ENCODE assay signal across 22 cellular contexts in genomic region chr2:200422071-200422470, GRCh38.
A peak's percentile ranks its signal among the peaks of the same experiment; 100 is the strongest.
DNase-seq lines count a peak whose midpoint lies in the region; ATAC-seq and TF ChIP-seq lines count a peak whose summit lies in the region.
"Had no signal": no experiment of that assay in that cellular context is flagged by ENCODE, and none has a peak within 500 bp of the region (broad histone marks: within the 10 kb centered on the region; RNA-seq: fewer than 3 reads in every experiment).

No MANE protein-coding gene starts in this region.

- no peak overlapping the region for H3K4me3 Mint-ChIP-seq in HFFc6
- H3K4me3 Mint-ChIP-seq: B cell; CD8-positive, alpha-beta memory T cell; T-cell had no signal

- peak overlapping the region; percentile 73 for H3K27ac Mint-ChIP-seq in HFFc6
- H3K27ac Mint-ChIP-seq: B cell, T-cell had no signal

- H3K36me3 ChIP-seq in Panc1 (ENCODE audit: control insufficient read depth, insufficient read depth, low read length) (peaks cover 57% of the 10 kb centered on the region), psoas muscle (ENCODE audit: insufficient read depth in 1 of 2, low read depth in 1 of 2) (peaks cover 12 to 69% of the 10 kb centered on the region in 2 donors)
- H3K36me3 ChIP-seq: HAP-1 had no signal

- H3K4me3 ChIP-seq in Panc1 (ENCODE audit: low read depth in 2 of 2, low read length in 2 of 2), result no peak overlapping the region
- no peak overlapping the region for H3K4me3 ChIP-seq in psoas muscle
- H3K4me3 ChIP-seq: HAP-1, SJCRH30 had no signal

- no peaks in the 10 kb centered on the region; the same call in 1 of the 2 replicates for H3K27me3 Mint-ChIP-seq in HFFc6 (ENCODE audit: insufficient read depth)
- H3K27me3 Mint-ChIP-seq: CD8-positive, alpha-beta memory T cell; T-cell had no signal

- H3K27me3 ChIP-seq in Panc1 (ENCODE audit: control insufficient read depth, insufficient read depth, low read length) (no peaks in the 10 kb centered on the region), psoas muscle (ENCODE audit: insufficient read depth in 3 of 3, low read length in 2 of 3) (no peaks in the 10 kb centered on the region)
- H3K27me3 ChIP-seq: SJCRH30 had no signal

- H3K36me3 Mint-ChIP-seq in HFFc6 (ENCODE audit: low read depth), result peaks cover 58% of the 10 kb centered on the region

- POLR2A ChIA-PET in Panc1 (lab: Charles Lee), result no interaction called here

- no TSS peak for BruUV-seq in Panc1 (replicated peaks; lab: Mats Ljungman, UMichigan)

- H3K4me1 Mint-ChIP-seq in HFFc6 (ENCODE audit: low read depth), result peaks cover 44% of the 10 kb centered on the region
- H3K4me1 Mint-ChIP-seq: B cell had no signal

- WGBS in psoas muscle, 3 donors, result 95 to 99% (median 98%) methylated on average over 2 of the region's 2 CpGs

- H3K27ac ChIP-seq in Panc1 (ENCODE audit: low read length), result peak overlapping the region; percentile 37; the same call in 1 of the 2 replicates
- H3K27ac ChIP-seq in psoas muscle, result no peak overlapping the region
- H3K27ac ChIP-seq: C4-2B, SJCRH30 had no signal

- DNase-seq in ELR (ENCODE audit: low read depth), result peak; percentile 51
- no peak for DNase-seq in HFFc6
- DNase-seq in Panc1 (ENCODE audit: low read depth, low spot score), result no peak
- DNase-seq in kidney tubule cell (ENCODE audit: low spot score), result peak; percentile 62
- no peak for DNase-seq in NCI-H2107 (lab: John Stamatoyannopoulos, UW)
- DNase-seq in psoas muscle, result no peak
- DNase-seq: CD8-positive, alpha-beta memory T cell; DMS 273 treated with DMSO at 0.1 percent for 48 hours; DMS79; GOT3; Karpas-422; MV-4-11; NCI-H2029; NCI-H446 treated with DMSO at 0.1 percent for 48 hours; NCI-H526; NCI-H82; SJCRH30; T-cell had no signal

- CTCF ChIA-PET in Panc1 (lab: Charles Lee), result interaction anchor here (0.7 kb wide), 1 partner anchor 87 kb away, joined by 5 read pairs; no protein-coding TSS in a partner anchor

- intact Hi-C loops in Panc1 (cut with micrococcal nuclease; ENCODE audit: unreplicated experiment), result no loop called here
- intact Hi-C loops in psoas muscle (cut with DNase I), result no loop called here

- H3K4me1 ChIP-seq in Panc1 (ENCODE audit: control insufficient read depth, insufficient read depth, low read length) (peaks cover 27% of the 10 kb centered on the region), psoas muscle (no peaks in the 10 kb centered on the region)
- H3K4me1 ChIP-seq: SJCRH30 had no signal

- H3K9me3 ChIP-seq in Panc1 (ENCODE audit: control insufficient read depth, insufficient read depth, low read depth, low read length) (no peaks in the 10 kb centered on the region), psoas muscle (no peaks in the 10 kb centered on the region)
- H3K9me3 ChIP-seq: HAP-1, SJCRH30 had no signal

- TF ChIP-seq CTCF in HFFc6 (IDR thresholded peaks at IDR 0.05), result no peak
- TF ChIP-seq CTCF in Panc1 (IDR thresholded peaks at IDR 0.05), result no peak
- no peak for TF ChIP-seq CTCF in psoas muscle (IDR thresholded peaks at IDR 0.05)

- H3K9me3 Mint-ChIP-seq in HFFc6, result no peaks in the 10 kb centered on the region
- H3K9me3 Mint-ChIP-seq: CD8-positive, alpha-beta memory T cell; T-cell had no signal

- ATAC-seq in Panc1 (no peak), psoas muscle (no peak), GM18502 (IDR thresholded peaks at IDR 0.05; ENCODE audit: poor library complexity, unreplicated experiment) (no peak)
- ATAC-seq: T-cell had no signal

- in situ Hi-C loops in Panc1 (cut with HindIII; ENCODE audit: low pct_unique_long_range_greater_than_20kb, low sequenced_read_pairs), result no loop called here

Comparison
In these comparisons a context has a peak if more than half of its experiments do, and no peak if none do; other contexts are left out.
1. DNase-seq: peak in ELR (single experiment) and kidney tubule cell (single experiment); none in HFFc6 (single experiment), Panc1 (single experiment), NCI-H2107 (single experiment) and psoas muscle (0 of 2).